ENCODE assay signal across 12 cellular contexts in genomic region chr1:209743145-209743482, GRCh38. TPM values are rescaled to one million over a fixed set of nuclear protein-coding genes. Genes with fewer than 3 reads are reported as not detected.
DNase-seq lines count a peak whose midpoint lies in the region; ATAC-seq, FAIRE-seq and TF ChIP-seq lines count a peak whose summit lies in the region.
"Had no signal": no experiment of that assay in that cellular context is flagged by ENCODE, and none has a peak within 500 bp of the region (broad histone marks: within the 10 kb centered on the region; RNA-seq: fewer than 3 reads in every experiment).

No MANE protein-coding gene starts in this region.

- no peaks in the 10 kb centered on the region for H4K20me1 ChIP-seq in PC-9 (ENCODE audit: insufficient read depth)

- CTCF ChIA-PET in PC-9 (lab: Charles Lee): no interaction called here

- H3K79me2 ChIP-seq in PC-9 (ENCODE audit: low read depth): no peaks in the 10 kb centered on the region

- POLR2A ChIA-PET in PC-9 (lab: Charles Lee; ENCODE audit: unreplicated experiment): no interaction called here

- no peaks in the 10 kb centered on the region; the same call in 1 of the 2 replicates for H3K4me1 ChIP-seq in PC-9 (replicated peaks; ENCODE audit: insufficient read depth)

- no peak for TF ChIP-seq CTCF in fibroblast of the aortic adventitia (IDR thresholded peaks at IDR 0.05; ENCODE audit: insufficient read depth, low read length)
- TF ChIP-seq CTCF in PC-9 (conservative IDR thresholded peaks at IDR 0.05): no peak

- BruUV-seq in PC-9 (replicated peaks; lab: Mats Ljungman, UMichigan): no TSS peak

- H3F3A ChIP-seq in PC-9 (ENCODE audit: insufficient read depth, low read depth): peaks cover 6% of the 10 kb centered on the region; the same call in 1 of the 2 replicates

- no peak for ATAC-seq in HG03432 (IDR thresholded peaks at IDR 0.05; ENCODE audit: unreplicated experiment)
- ATAC-seq: Panc1 had no signal

- H3K4me3 ChIP-seq in fibroblast of the aortic adventitia (ENCODE audit: low read depth, low read length) (no peak overlapping the region), PC-9 (no peak overlapping the region)

- H3K9me2 ChIP-seq in PC-9 (ENCODE audit: insufficient read depth): no peaks in the 10 kb centered on the region

- H3K36me3 ChIP-seq in PC-9 (ENCODE audit: low read depth): no peaks in the 10 kb centered on the region

- no peak overlapping the region for H3K27ac ChIP-seq in PC-9

- peak; percentile 27 for DNase-seq in GM03348 (ENCODE audit: low spot score)
- DNase-seq in RCC 7860 (ENCODE audit: low spot score): peak; percentile 53
- DNase-seq in fibroblast of the aortic adventitia (ENCODE audit: low read depth): peak; percentile 93
- peak; percentile 63 for DNase-seq in renal cortical epithelial cell (ENCODE audit: low read depth)
- no peak for DNase-seq in HUDEP-2 (lab: John Stamatoyannopoulos, UW; ENCODE audit: unreplicated experiment in 76 of 76)
- no peak for DNase-seq in PC-9
- DNase-seq in stimulated activated naive CD4-positive, alpha-beta T cell treated with Interleukin-2 at 50 U/mL for 16 hours (lab: John Stamatoyannopoulos, UW): no peak
- DNase-seq: activated CD8-positive, alpha-beta memory T cell treated with anti-CD3 and anti-CD28 coated beads, Interleukin-2, amount 50 U/mL, for 48 hours; naive B cell had no signal

- intact Hi-C loops in PC-9 (cut with micrococcal nuclease; ENCODE audit: unreplicated experiment): no loop called here

- no peak for FAIRE-seq in RCC 7860 (lab: Jason Lieb, UNC)

- H3K4me2 ChIP-seq in PC-9: no peak overlapping the region

- no peaks in the 10 kb centered on the region for H3K27me3 ChIP-seq in PC-9 (ENCODE audit: insufficient read depth, low read depth)

- H3K9me3 ChIP-seq in PC-9 (ENCODE audit: insufficient read depth, low read depth): no peaks in the 10 kb centered on the region

- H2AFZ ChIP-seq in PC-9: no peak overlapping the region

RNA-seq across cellular contexts. Expression of gene TRAF3IP3, which starts 12.7 kb away (rescaled TPM):
- total RNA-seq in fibroblast of the aortic adventitia (ENCODE audit: low replicate concordance): 0.65 TPM in 1 of 2 replicates, not detected in the other
- not detected in 2 replicates for total RNA-seq in renal cortical epithelial cell
- total RNA-seq in PC-9 (2021): not detected in 2 replicates
- total RNA-seq: epithelial cell of proximal tubule had no signal

RNA-seq across cellular contexts. Expression of gene HSD11B1, which starts 38.5 kb away (rescaled TPM):
- total RNA-seq in fibroblast of the aortic adventitia (ENCODE audit: low replicate concordance): 6.3 and 33.3 TPM in 2 replicates
- total RNA-seq in renal cortical epithelial cell: not detected in 2 replicates
- not detected in 2 replicates for total RNA-seq in PC-9 (2021)

RNA-seq across cellular contexts. Expression of gene C1orf74, which starts 41.2 kb away (rescaled TPM):
- total RNA-seq in fibroblast of the aortic adventitia (ENCODE audit: low replicate concordance) (2.4 and 3.6 TPM in 2 replicates), renal cortical epithelial cell (2.9 and 16.5 TPM in 2 replicates), PC-9 (2021) (4.1 and 5.0 TPM in 2 replicates)

Comparison
In these comparisons a context has a peak if more than half of its experiments do, and no peak if none do; other contexts are left out.
1. DNase-seq: peak in GM03348 (single experiment), RCC 7860 (single experiment), fibroblast of the aortic adventitia (single experiment) and renal cortical epithelial cell (single experiment); none in HUDEP-2 (0 of 76), PC-9 (0 of 2) and stimulated activated naive CD4-positive, alpha-beta T cell treated with Interleukin-2 at 50 U/mL for 16 hours (single experiment).